In the genomic region with DNA sequence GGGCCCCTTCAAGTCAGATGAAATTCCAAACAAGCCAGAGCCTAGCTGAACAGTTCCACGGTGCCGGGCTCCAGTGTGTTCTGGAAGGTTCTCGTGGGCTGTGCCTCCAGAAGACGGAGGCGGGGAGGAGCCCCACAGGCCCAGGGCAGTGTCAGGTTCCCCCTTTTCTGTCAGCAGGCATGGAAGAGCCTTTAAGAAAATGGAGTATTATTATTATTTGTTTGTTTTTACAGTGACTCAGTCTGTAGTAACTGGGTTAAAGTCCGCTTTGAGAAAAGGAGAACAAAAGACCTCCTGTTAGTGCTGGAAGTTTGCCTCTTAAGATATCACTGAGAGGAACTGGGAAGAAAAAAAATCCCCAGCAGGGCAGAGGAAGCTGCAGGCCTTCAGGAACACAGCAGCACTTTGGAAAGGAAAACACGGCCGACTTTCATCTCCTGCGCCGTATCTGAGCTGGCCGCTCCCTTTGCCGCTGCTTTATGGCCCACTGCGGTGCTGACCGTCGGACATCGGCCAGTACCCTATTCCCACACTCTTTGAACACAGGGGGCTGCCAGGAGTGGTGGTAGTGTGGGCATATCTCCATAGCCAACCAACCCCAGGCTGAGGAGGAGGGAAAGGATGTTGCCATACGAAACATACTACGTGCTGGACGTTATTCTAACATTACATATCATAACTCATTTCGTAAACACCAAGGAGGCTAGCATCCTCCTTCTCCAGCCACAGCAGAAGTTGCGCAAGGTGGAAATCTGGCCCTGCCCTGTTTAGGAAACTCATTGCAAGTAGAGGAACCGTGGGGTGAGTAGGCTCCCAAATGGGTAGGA, we compare ENCODE assay signal across 8 cellular contexts.
DNase-seq lines count a peak whose midpoint lies in the region; ATAC-seq and TF ChIP-seq lines count a peak whose summit lies in the region.

No MANE protein-coding gene starts in this region.

- H3K27me3 ChIP-seq in brain microvascular endothelial cell (replicated peaks) (no peaks in the 10 kb centered on the region), kidney epithelial cell (ENCODE audit: control insufficient read depth, insufficient read depth, low read length) (no peaks in the 10 kb centered on the region)

- peaks cover 8% of the 10 kb centered on the region for H3K4me1 Mint-ChIP-seq in stimulated activated memory B cell treated with anti-CD40 and anti-IgM and Interleukin-4, amounts not matched to agents 10 μg/mL and 1 μg/mL and 100 μg/mL, for 72 hours

- H3K36me3 ChIP-seq in brain microvascular endothelial cell (replicated peaks) (no peaks in the 10 kb centered on the region), kidney epithelial cell (ENCODE audit: control insufficient read depth, insufficient read depth, low read length) (no peaks in the 10 kb centered on the region)

- no peaks in the 10 kb centered on the region for H3K36me3 Mint-ChIP-seq in stimulated activated memory B cell treated with anti-CD40 and anti-IgM and Interleukin-4, amounts not matched to agents 10 μg/mL and 1 μg/mL and 100 μg/mL, for 72 hours

- TF ChIP-seq CTCF in brain microvascular endothelial cell (IDR thresholded peaks at IDR 0.05; ENCODE audit: low read depth, low read length, missing control alignments) (no peak), kidney epithelial cell (IDR thresholded peaks at IDR 0.05; ENCODE audit: insufficient read depth, low read length, poor library complexity, severe bottlenecking) (no peak)

- no peaks in the 10 kb centered on the region for H3K27me3 Mint-ChIP-seq in stimulated activated memory B cell treated with anti-CD40 and anti-IgM and Interleukin-4, amounts not matched to agents 10 μg/mL and 1 μg/mL and 100 μg/mL, for 72 hours

- DNase-seq in HuH-7 (ENCODE audit: low spot score) = peak; percentile 68
- DNase-seq in brain microvascular endothelial cell = peak; percentile 84
- DNase-seq in kidney epithelial cell (ENCODE audit: low read depth) = peak; percentile 75

- no peaks in the 10 kb centered on the region for H3K9me3 Mint-ChIP-seq in stimulated activated memory B cell treated with anti-CD40 and anti-IgM and Interleukin-4, amounts not matched to agents 10 μg/mL and 1 μg/mL and 100 μg/mL, for 72 hours

- H3K27ac Mint-ChIP-seq in stimulated activated memory B cell treated with anti-CD40 and anti-IgM and Interleukin-4, amounts not matched to agents 10 μg/mL and 1 μg/mL and 100 μg/mL, for 72 hours = peak overlapping the region; percentile 15

- H3K4me3 ChIP-seq in brain microvascular endothelial cell (ENCODE audit: low read depth, low read length) (peak overlapping the region; percentile 32), kidney epithelial cell (ENCODE audit: low read depth, low read length) (no peak overlapping the region)

- peak overlapping the region; percentile 93 for H3K27ac ChIP-seq in brain microvascular endothelial cell

- in situ Hi-C loops in brain microvascular endothelial cell (cut with HindIII; ENCODE audit: low pct_ligation_motif_present, low sequenced_read_pairs) = no loop called here

- H3K4me3 Mint-ChIP-seq in stimulated activated memory B cell treated with anti-CD40 and anti-IgM and Interleukin-4, amounts not matched to agents 10 μg/mL and 1 μg/mL and 100 μg/mL, for 72 hours = no peak overlapping the region

- no peak for ATAC-seq in stimulated activated memory B cell treated with anti-CD40 and anti-IgM and Interleukin-4, amounts not matched to agents 10 μg/mL and 1 μg/mL and 100 μg/mL, for 72 hours
- no peak for ATAC-seq in HG03045 (IDR thresholded peaks at IDR 0.05; ENCODE audit: unreplicated experiment)
- ATAC-seq in HG03432 (IDR thresholded peaks at IDR 0.05; ENCODE audit: unreplicated experiment) = no peak
- ATAC-seq in GM19351 (IDR thresholded peaks at IDR 0.05; ENCODE audit: unreplicated experiment) = no peak
- ATAC-seq in GM21825 (IDR thresholded peaks at IDR 0.05; ENCODE audit: unreplicated experiment) = no peak
